11 cellular contexts compared by ENCODE assay signal in the genomic region with DNA sequence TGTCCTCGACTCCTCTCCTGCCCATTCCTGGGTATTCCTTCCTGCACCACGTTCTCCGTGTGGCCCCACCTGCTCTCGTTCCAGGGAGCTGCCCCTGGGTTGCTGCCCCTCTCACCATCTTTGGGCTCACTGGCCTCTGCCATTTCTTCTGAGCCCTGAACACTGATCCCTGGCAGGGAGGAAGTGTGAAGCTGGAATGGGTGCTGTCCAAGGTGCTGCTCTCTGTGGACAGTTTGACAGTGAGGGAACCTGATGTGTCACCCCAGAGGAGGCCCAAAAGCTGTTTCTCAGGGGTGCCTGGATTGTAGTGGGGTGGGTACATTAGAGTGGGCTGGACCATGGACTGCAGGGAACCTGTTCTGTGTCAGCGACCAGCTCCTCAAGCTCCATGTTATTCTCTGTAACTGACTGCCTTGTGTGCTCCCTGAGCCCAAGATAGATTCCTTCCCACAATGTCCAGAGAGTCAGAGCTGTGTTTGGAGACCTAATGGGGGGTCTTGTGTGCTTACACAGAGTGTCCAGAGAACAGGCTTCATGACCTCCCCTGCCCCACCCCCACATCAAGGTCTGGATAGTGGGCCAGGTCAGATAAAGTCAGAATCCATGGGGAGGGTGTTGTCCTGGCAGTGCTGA. TPM values are rescaled to one million over a fixed set of nuclear protein-coding genes. Genes with fewer than 3 reads are reported as not detected.
DNase-seq lines count a peak whose midpoint lies in the region; ATAC-seq and TF ChIP-seq lines count a peak whose summit lies in the region.
"Had no signal": no experiment of that assay in that cellular context is flagged by ENCODE, and none has a peak within 500 bp of the region (broad histone marks: within the 10 kb centered on the region; RNA-seq: fewer than 3 reads in every experiment).

No MANE protein-coding gene starts in this region.

- no peaks in the 10 kb centered on the region for H3K9me3 Mint-ChIP-seq in activated naive CD4-positive, alpha-beta T cell treated with anti-CD3 and anti-CD28 coated beads, Interleukin-2, amount 10 ng/mL, durations not matched to agents 7 days and 5 days
- H3K9me3 Mint-ChIP-seq in neural progenitor cell, result no peaks in the 10 kb centered on the region
- H3K9me3 Mint-ChIP-seq: stimulated activated naive B cell treated with anti-CD40 and anti-IgM and Interleukin-4, amounts not matched to agents 10 μg/mL and 1 μg/mL and 100 μg/mL, for 72 hours had no signal

- H3K4me3 Mint-ChIP-seq in activated naive CD4-positive, alpha-beta T cell treated with anti-CD3 and anti-CD28 coated beads, Interleukin-2, amount 10 ng/mL, durations not matched to agents 7 days and 5 days, result no peak overlapping the region
- no peak overlapping the region for H3K4me3 Mint-ChIP-seq in neural progenitor cell
- H3K4me3 Mint-ChIP-seq: stimulated activated naive B cell treated with anti-CD40 and anti-IgM and Interleukin-4, amounts not matched to agents 10 μg/mL and 1 μg/mL and 100 μg/mL, for 72 hours had no signal

- no peak overlapping the region for H2AFZ ChIP-seq in mammary epithelial cell (ENCODE audit: low read depth, low read length)
- H2AFZ ChIP-seq in neural progenitor cell (replicated peaks), result no peak overlapping the region

- in situ Hi-C loops in mammary epithelial cell (cut with MboI; ENCODE audit: low sequenced_read_pairs in 2 of 2), result no loop called here

- H3K4me2 ChIP-seq in mammary epithelial cell (ENCODE audit: insufficient read depth, low read depth, low read length), result no peak overlapping the region
- H3K4me2 ChIP-seq in neural progenitor cell, result no peak overlapping the region

- intact Hi-C loops in mammary epithelial cell (cut with micrococcal nuclease), result no loop called here

- H3K9ac ChIP-seq in mammary epithelial cell (ENCODE audit: insufficient read depth, low read length) (no peak overlapping the region), neural progenitor cell (no peak overlapping the region)

- peaks cover 24% of the 10 kb centered on the region for H3K27me3 Mint-ChIP-seq in activated naive CD4-positive, alpha-beta T cell treated with anti-CD3 and anti-CD28 coated beads, Interleukin-2, amount 10 ng/mL, durations not matched to agents 7 days and 5 days
- peaks cover 4% of the 10 kb centered on the region for H3K27me3 Mint-ChIP-seq in neural progenitor cell (ENCODE audit: insufficient read depth, low read depth)

- H3K9me3 ChIP-seq in mammary epithelial cell (replicated peaks; ENCODE audit: insufficient read depth, low read length) (no peaks in the 10 kb centered on the region), neural progenitor cell (ENCODE audit: low read depth) (no peaks in the 10 kb centered on the region)
- H3K9me3 ChIP-seq: BE2C had no signal

- no peaks in the 10 kb centered on the region for H3K36me3 Mint-ChIP-seq in activated naive CD4-positive, alpha-beta T cell treated with anti-CD3 and anti-CD28 coated beads, Interleukin-2, amount 10 ng/mL, durations not matched to agents 7 days and 5 days
- no peaks in the 10 kb centered on the region for H3K36me3 Mint-ChIP-seq in neural progenitor cell
- H3K36me3 Mint-ChIP-seq: stimulated activated naive B cell treated with anti-CD40 and anti-IgM and Interleukin-4, amounts not matched to agents 10 μg/mL and 1 μg/mL and 100 μg/mL, for 72 hours had no signal

- dilution Hi-C loops in mammary epithelial cell (cut with HindIII; ENCODE audit: low sequenced_read_pairs), result no loop called here

- ATAC-seq in HG03139 (IDR thresholded peaks at IDR 0.05; ENCODE audit: unreplicated experiment) (no peak), GM21723 (IDR thresholded peaks at IDR 0.05; ENCODE audit: unreplicated experiment) (no peak)

- H3K36me3 ChIP-seq in mammary epithelial cell (ENCODE audit: insufficient read depth, low read length), result no peaks in the 10 kb centered on the region
- H3K36me3 ChIP-seq in neural progenitor cell, result no peaks in the 10 kb centered on the region
- H3K36me3 ChIP-seq: BE2C had no signal

- H3K4me1 ChIP-seq in mammary epithelial cell (ENCODE audit: insufficient read depth, low read length), result no peaks in the 10 kb centered on the region
- H3K4me1 ChIP-seq in neural progenitor cell, result no peaks in the 10 kb centered on the region
- H3K4me1 ChIP-seq: BE2C had no signal

- H3K27ac ChIP-seq in mammary epithelial cell (ENCODE audit: insufficient read depth, low read depth, low read length), result no peak overlapping the region
- no peak overlapping the region for H3K27ac ChIP-seq in neural progenitor cell

- DNase-seq in activated naive CD4-positive, alpha-beta T cell treated with anti-CD3 and anti-CD28 coated beads, Interleukin-2, amount 10 ng/mL, durations not matched to agents 7 days and 5 days, result peak; percentile 68
- DNase-seq in activated naive CD4-positive, alpha-beta T cell treated with anti-CD3 and anti-CD28 coated beads, Interleukin-2, amount 50 U/mL, for 16 hours, result no peak
- DNase-seq in NAMALWA (ENCODE audit: low spot score) (peak; percentile 18), mammary epithelial cell (peak; percentile 25), neural progenitor cell (ENCODE audit: low spot score) (peak; percentile 48), SHP77 treated with DMSO at 0.1 percent for 48 hours (lab: John Stamatoyannopoulos, UW) (no peak)
- DNase-seq: BE2C; stimulated activated naive B cell treated with anti-CD40 and anti-IgM and Interleukin-4, amounts not matched to agents 10 μg/mL and 1 μg/mL and 100 μg/mL, for 72 hours had no signal

- no peaks in the 10 kb centered on the region for H3K79me2 ChIP-seq in mammary epithelial cell (ENCODE audit: insufficient read depth, low read length)
- H3K79me2 ChIP-seq in neural progenitor cell (ENCODE audit: low read depth), result no peaks in the 10 kb centered on the region

- H3K4me1 Mint-ChIP-seq in activated naive CD4-positive, alpha-beta T cell treated with anti-CD3 and anti-CD28 coated beads, Interleukin-2, amount 10 ng/mL, durations not matched to agents 7 days and 5 days, result no peaks in the 10 kb centered on the region
- H3K4me1 Mint-ChIP-seq in neural progenitor cell, result no peaks in the 10 kb centered on the region

- no TSS peak for BruUV-seq in mammary epithelial cell (replicated peaks; lab: Mats Ljungman, UMichigan)

- no peak for TF ChIP-seq CTCF in mammary epithelial cell (conservative IDR thresholded peaks at IDR 0.05 in 1 of 2, IDR thresholded peaks at IDR 0.05 in 1 of 2; ENCODE audit: extremely low read depth in 1 of 2, insufficient read depth in 1 of 2, low read depth in 1 of 2, low read length in 2 of 2)
- no peak for TF ChIP-seq CTCF in neural progenitor cell (IDR thresholded peaks at IDR 0.05)

- H3K4me3 ChIP-seq in mammary epithelial cell (replicated peaks in 1 of 3; ENCODE audit: insufficient read depth in 1 of 3, low read depth in 2 of 3, low read length in 3 of 3), result no peak overlapping the region
- no peak overlapping the region for H3K4me3 ChIP-seq in neural progenitor cell

- 23% methylated on average over 4 of the region's 5 CpGs for WGBS in mammary epithelial cell (ENCODE audit: low coverage, missing lambda C conversion rate)

- CTCF ChIA-PET in activated naive CD4-positive, alpha-beta T cell treated with anti-CD3 and anti-CD28 coated beads, Interleukin-2, amount 10 ng/mL, durations not matched to agents 7 days and 5 days (lab: Charles Lee), result interaction anchor here (0.6 kb wide), 1 partner anchor 90 kb away, joined by 5 read pairs; no protein-coding TSS in a partner anchor
- CTCF ChIA-PET in mammary epithelial cell (lab: Charles Lee; ENCODE audit: low non-redundant PET), result no interaction called here

- no peaks in the 10 kb centered on the region for H4K20me1 ChIP-seq in mammary epithelial cell (ENCODE audit: insufficient read depth, low read length)
- H4K20me1 ChIP-seq in neural progenitor cell (ENCODE audit: low read depth), result peaks cover 6% of the 10 kb centered on the region

- no peaks in the 10 kb centered on the region for H3K27me3 ChIP-seq in mammary epithelial cell (ENCODE audit: insufficient read depth, low read length)
- H3K27me3 ChIP-seq in neural progenitor cell, result peaks cover 8% of the 10 kb centered on the region

- no peak overlapping the region for H3K27ac Mint-ChIP-seq in activated naive CD4-positive, alpha-beta T cell treated with anti-CD3 and anti-CD28 coated beads, Interleukin-2, amount 10 ng/mL, durations not matched to agents 7 days and 5 days
- H3K27ac Mint-ChIP-seq in neural progenitor cell, result no peak overlapping the region
- H3K27ac Mint-ChIP-seq: stimulated activated naive B cell treated with anti-CD40 and anti-IgM and Interleukin-4, amounts not matched to agents 10 μg/mL and 1 μg/mL and 100 μg/mL, for 72 hours had no signal

- H3F3A ChIP-seq in neural progenitor cell (ENCODE audit: low read depth), result no peaks in the 10 kb centered on the region

RNA-seq across cellular contexts. Expression of a gene that starts 7.2 kb away (rescaled TPM):
- not detected for total RNA-seq in mammary epithelial cell
- polyA plus RNA-seq in mammary epithelial cell, result not detected
- polyA minus RNA-seq in mammary epithelial cell, result not detected
- not detected in 2 replicates for total RNA-seq in neural progenitor cell (ENCODE audit: low replicate concordance)
- polyA plus RNA-seq: neural cell had no signal

Comparison
In these comparisons a context has a peak if more than half of its experiments do, and no peak if none do; other contexts are left out.
1. DNase-seq: peak in activated naive CD4-positive, alpha-beta T cell treated with anti-CD3 and anti-CD28 coated beads, Interleukin-2, amount 10 ng/mL, durations not matched to agents 7 days and 5 days (single experiment), NAMALWA (single experiment), mammary epithelial cell (single experiment) and neural progenitor cell (single experiment); none in activated naive CD4-positive, alpha-beta T cell treated with anti-CD3 and anti-CD28 coated beads, Interleukin-2, amount 50 U/mL, for 16 hours (single experiment) and SHP77 treated with DMSO at 0.1 percent for 48 hours (single experiment).